Comparison of ENCODE assay signal across 20 cellular contexts in the genomic region with DNA sequence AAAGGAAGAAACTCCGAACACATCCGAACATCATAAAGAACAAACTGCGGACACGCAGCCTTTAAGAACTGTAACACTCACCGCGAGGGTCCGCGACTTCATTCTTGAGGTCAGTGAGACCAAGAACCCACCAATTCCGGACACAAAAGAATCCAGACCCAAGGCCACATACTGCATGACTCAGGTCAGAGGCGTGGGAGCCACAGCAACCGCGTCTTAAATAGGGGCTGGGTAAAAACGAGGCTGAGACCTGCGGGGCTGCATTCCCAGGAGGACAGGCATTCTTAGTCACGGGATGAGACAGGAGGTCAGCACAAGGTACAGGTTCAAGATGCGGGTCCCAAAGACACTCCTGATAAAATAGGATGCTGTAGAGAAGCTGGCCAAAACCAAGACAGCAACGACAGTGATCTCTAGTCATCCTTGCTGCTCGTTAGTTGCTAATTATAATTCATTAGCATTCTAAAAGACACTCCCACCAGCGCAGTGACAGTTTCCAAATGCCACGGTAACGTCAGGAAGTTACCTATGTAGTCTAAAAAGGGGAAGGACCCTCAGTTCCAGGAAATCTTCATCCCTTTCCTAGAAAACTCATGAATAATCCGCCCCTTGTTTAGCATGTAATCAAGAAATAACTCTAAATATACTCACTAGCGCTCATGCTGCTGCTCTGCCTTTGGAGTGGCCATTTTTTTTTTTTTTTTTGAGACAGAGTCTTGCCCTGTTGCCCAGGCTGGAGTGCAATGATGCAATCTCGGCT. TPM values are rescaled to one million over a fixed set of nuclear protein-coding genes. Genes with fewer than 3 reads are reported as not detected.
DNase-seq lines count a peak whose midpoint lies in the region; ATAC-seq, FAIRE-seq and TF ChIP-seq lines count a peak whose summit lies in the region.
"Had no signal": no experiment of that assay in that cellular context is flagged by ENCODE, and none has a peak within 500 bp of the region (broad histone marks: within the 10 kb centered on the region; RNA-seq: fewer than 3 reads in every experiment).

No MANE protein-coding gene starts in this region.

- no peak overlapping the region for H4K8ac ChIP-seq in H9 (replicated peaks; ENCODE audit: insufficient read length, low read depth, low read length)
- H4K8ac ChIP-seq in H1 (ENCODE audit: extremely low read depth, insufficient read depth, low read length) = peak overlapping the region; percentile 35; the same call in 1 of the 2 replicates

- H2BK15ac ChIP-seq in H9 (ENCODE audit: low read depth, low read length) (no peak overlapping the region), H1 (ENCODE audit: low read length) (no peak overlapping the region)

- WGBS in H9 (ENCODE audit: extremely low coverage, insufficient read length, low lambda C conversion rate) = no CpG with 5 or more reads among the region's 24 CpGs
- 87% methylated on average over 23 of the region's 24 CpGs; no CpG with 5 or more reads in 1 of the 2 experiments for WGBS in H1 (ENCODE audit: extremely low coverage in 1 of 2, insufficient coverage in 1 of 2, insufficient read length in 1 of 2, insufficient replicate concordance in 2 of 2, low coverage in 1 of 2, low lambda C conversion rate in 2 of 2, missing lambda C conversion rate in 1 of 2), 2 experiments
- WGBS in sigmoid colon, 2 donors = 87 to 88% methylated on average over 24 of the region's 24 CpGs

- H3K27me3 ChIP-seq in H9 (ENCODE audit: insufficient read depth, low read length) (no peaks in the 10 kb centered on the region), PC-3 (ENCODE audit: low read length) (no peaks in the 10 kb centered on the region), H1 (replicated peaks in 1 of 4; ENCODE audit: control insufficient read depth in 3 of 4, extremely low read depth in 1 of 4, insufficient read depth in 3 of 4, low read length in 3 of 4) (no peaks in the 10 kb centered on the region), sigmoid colon (no peaks in the 10 kb centered on the region), H7 (ENCODE audit: control insufficient read depth, insufficient read depth, low read length) (no peaks in the 10 kb centered on the region), MG63 (no peaks in the 10 kb centered on the region)
- H3K27me3 ChIP-seq: upper lobe of right lung had no signal

- H3K9me2 ChIP-seq in PC-3 (replicated peaks; ENCODE audit: low read length) = no peaks in the 10 kb centered on the region

- H3K27me3 Mint-ChIP-seq in H9 (ENCODE audit: low read depth) = no peaks in the 10 kb centered on the region; the same call in 1 of the 2 replicates
- H3K27me3 Mint-ChIP-seq: activated naive CD8-positive, alpha-beta T cell; CD4-positive, alpha-beta memory T cell had no signal

- no peak overlapping the region for H3K4ac ChIP-seq in H9 (ENCODE audit: low read depth, low read length)
- H3K4ac ChIP-seq in H1 (replicated peaks; ENCODE audit: insufficient read length, low read depth, low read length) = no peak overlapping the region

- H3K4me1 ChIP-seq in H9 (ENCODE audit: insufficient read depth, low read length) (no peaks in the 10 kb centered on the region), PC-3 (ENCODE audit: insufficient read depth, low read length) (no peaks in the 10 kb centered on the region), H1 (replicated peaks in 1 of 4; ENCODE audit: control insufficient read depth in 3 of 4, insufficient read depth in 4 of 4, low read length in 3 of 4) (peaks cover 0 to 3% (median 1%) of the 10 kb centered on the region in 4 experiments; a peak in 4 of 7 replicates), sigmoid colon (peaks cover 0 to 21% (median 15%) of the 10 kb centered on the region in 4 donors)

- no peak overlapping the region for H3K4me3 Mint-ChIP-seq in H9
- H3K4me3 Mint-ChIP-seq: activated naive CD8-positive, alpha-beta T cell; nephron progenitor cell had no signal

- H3K56ac ChIP-seq in H9 (ENCODE audit: insufficient read length, low read depth, low read length) (no peak overlapping the region), H1 (replicated peaks; ENCODE audit: insufficient read length, low read depth, low read length) (no peak overlapping the region)

- peaks cover 5 to 17% (median 11%) of the 10 kb centered on the region in 3 experiments; a peak in 6 of 7 replicates for H3K36me3 Mint-ChIP-seq in H9 (ENCODE audit: insufficient read depth in 1 of 3, low read depth in 3 of 3)
- H3K36me3 Mint-ChIP-seq: activated naive CD8-positive, alpha-beta T cell had no signal

- no peak for ATAC-seq in PC-3
- ATAC-seq: psoas muscle, upper lobe of right lung had no signal

- no peak overlapping the region for H3T11ph ChIP-seq in H9 (ENCODE audit: low read length)

- H3K79me1 ChIP-seq in H9 (ENCODE audit: insufficient read depth, low read depth, low read length, poor library complexity, severe bottlenecking) (no peaks in the 10 kb centered on the region), H1 (ENCODE audit: low read depth, low read length) (no peaks in the 10 kb centered on the region)

- TF ChIP-seq POLR2A in H1 (IDR thresholded peaks at IDR 0.05; ENCODE audit: control extremely low read depth in 1 of 2, low read depth in 2 of 2, low read length in 2 of 2) (no peak), sigmoid colon (IDR thresholded peaks at IDR 0.05) (no peak)

- no peaks in the 10 kb centered on the region for H3F3A ChIP-seq in PC-3 (ENCODE audit: low read length, unreplicated experiment)

- H2AK5ac ChIP-seq in H9 (ENCODE audit: insufficient read length, low read length) = no peak overlapping the region
- no peak overlapping the region for H2AK5ac ChIP-seq in H1 (ENCODE audit: low read depth, low read length)

- TF ChIP-seq RAD21 in H1 (IDR thresholded peaks at IDR 0.05 in 1 of 2, conservative IDR thresholded peaks at IDR 0.05 in 1 of 2; ENCODE audit: low read depth in 2 of 2, low read length in 2 of 2) = no peak

- H3K14ac ChIP-seq in H9 (ENCODE audit: insufficient read depth, low read length) (no peak overlapping the region), H1 (ENCODE audit: insufficient read length) (no peak overlapping the region)

- TF ChIP-seq EP300 in H1 (IDR thresholded peaks at IDR 0.05; ENCODE audit: borderline replicate concordance in 1 of 2, low read depth in 2 of 2, low read length in 2 of 2) = no peak
- no peak for TF ChIP-seq EP300 in sigmoid colon (IDR thresholded peaks at IDR 0.05)

- H2AFZ ChIP-seq in H9 (ENCODE audit: low read length) = no peak overlapping the region
- H2AFZ ChIP-seq in PC-3 (ENCODE audit: low read length) = no peak overlapping the region
- no peak overlapping the region for H2AFZ ChIP-seq in H1 (ENCODE audit: low read length)

- H4K91ac ChIP-seq in H9 (ENCODE audit: insufficient read length, low read depth, low read length) (no peak overlapping the region), H1 (replicated peaks; ENCODE audit: insufficient read length, low read length) (no peak overlapping the region)

- H2BK5ac ChIP-seq in H9 (ENCODE audit: insufficient read length, low read length) = no peak overlapping the region
- no peak overlapping the region for H2BK5ac ChIP-seq in H1 (ENCODE audit: low read depth, low read length)

- peak overlapping the region in 1 of 3 experiments; percentile 36; a peak in 3 of 7 replicates for H3K27ac Mint-ChIP-seq in H9
- H3K27ac Mint-ChIP-seq: activated naive CD8-positive, alpha-beta T cell; nephron progenitor cell had no signal

- no peak overlapping the region for H2BK20ac ChIP-seq in H9 (ENCODE audit: low read depth, low read length, poor library complexity, severe bottlenecking)
- no peak overlapping the region for H2BK20ac ChIP-seq in H1 (ENCODE audit: low read length)

- H3K9me3 Mint-ChIP-seq in H9 = peaks cover 0 to 3% of the 10 kb centered on the region in 2 experiments; a peak in 2 of 5 replicates
- H3K9me3 Mint-ChIP-seq: CD4-positive, alpha-beta memory T cell had no signal

- POLR2A ChIA-PET in PC-3 (lab: Charles Lee; ENCODE audit: unreplicated experiment) (no interaction called here), H1 (lab: Charles Lee; ENCODE audit: partially characterized antibody) (interaction anchor here (3.3 kb wide), 1 partner anchor 19 kb away, joined by 10 read pairs; a partner anchor contains a TSS)

- H3K23me2 ChIP-seq in H9 (ENCODE audit: insufficient read length, low read depth, low read length, poor library complexity, severe bottlenecking) = peaks cover 5% of the 10 kb centered on the region
- peaks cover 7% of the 10 kb centered on the region; the same call in 1 of the 2 replicates for H3K23me2 ChIP-seq in H1 (ENCODE audit: low read depth, low read length)

- H3K36me3 ChIP-seq in PC-3 (ENCODE audit: low read depth, low read length) (peaks cover 4% of the 10 kb centered on the region; the same call in 1 of the 2 replicates), H1 (ENCODE audit: control insufficient read depth in 2 of 4, insufficient read depth in 4 of 4, low read length in 3 of 4) (peaks cover 3 to 11% (median 3%) of the 10 kb centered on the region in 4 experiments; a peak in 4 of 8 replicates), sigmoid colon (peaks cover 0 to 19% (median 13%) of the 10 kb centered on the region in 4 donors), H7 (replicated peaks; ENCODE audit: control insufficient read depth, insufficient read depth, low read length) (no peaks in the 10 kb centered on the region; the same call in 1 of the 2 replicates), MG63 (peaks cover 3% of the 10 kb centered on the region; the same call in 1 of the 2 replicates)

- no peak for FAIRE-seq in H1 (lab: Jason Lieb, UNC)

- no peak overlapping the region for H2BK120ac ChIP-seq in H9 (ENCODE audit: low read depth, low read length, poor library complexity, severe bottlenecking)
- no peak overlapping the region for H2BK120ac ChIP-seq in H1 (replicated peaks; ENCODE audit: low read depth, low read length)

- no peak overlapping the region for H3K4me2 ChIP-seq in H9 (ENCODE audit: insufficient read depth, insufficient read length, low read length)
- no peak overlapping the region for H3K4me2 ChIP-seq in PC-3 (ENCODE audit: low read length)
- H3K4me2 ChIP-seq in H1 (ENCODE audit: insufficient read depth in 1 of 2, low read depth in 2 of 2, low read length in 2 of 2) = peak overlapping the region in 1 of 2 experiments; percentile 7; a peak in 1 of 4 replicates
- H3K4me2 ChIP-seq: KMS-11 had no signal

- no peaks in the 10 kb centered on the region for H3K79me2 ChIP-seq in H9 (ENCODE audit: insufficient read depth, low read length)
- no peaks in the 10 kb centered on the region for H3K79me2 ChIP-seq in PC-3 (ENCODE audit: low read length)
- H3K79me2 ChIP-seq in H1 (ENCODE audit: control insufficient read depth in 1 of 2, insufficient read depth in 2 of 2, low read length in 2 of 2) = no peaks in the 10 kb centered on the region

- no peak overlapping the region for H3K4me3 ChIP-seq in PC-3 (ENCODE audit: low read length)
- H3K4me3 ChIP-seq in H1 (ENCODE audit: extremely low read depth in 1 of 4, insufficient read depth in 2 of 4, low read depth in 3 of 4, low read length in 4 of 4) = no peak overlapping the region
- H3K4me3 ChIP-seq in sigmoid colon = no peak overlapping the region
- no peak overlapping the region for H3K4me3 ChIP-seq in H7 (ENCODE audit: insufficient read depth, low read depth, low read length)
- H3K4me3 ChIP-seq in MG63 = no peak overlapping the region
- H3K4me3 ChIP-seq: psoas muscle, upper lobe of right lung had no signal

- H3K9ac ChIP-seq in H9 (ENCODE audit: extremely low read depth, insufficient read length, low read length) (no peak overlapping the region), PC-3 (ENCODE audit: low read length) (no peak overlapping the region), H1 (replicated peaks in 1 of 4; ENCODE audit: extremely low read depth in 1 of 4, low read depth in 3 of 4, low read length in 3 of 4) (no peak overlapping the region)
- H3K9ac ChIP-seq: KMS-11 had no signal

- H3K27ac ChIP-seq in H9 (ENCODE audit: insufficient read length, low read depth, low read length) = no peak overlapping the region
- no peak overlapping the region for H3K27ac ChIP-seq in PC-3 (ENCODE audit: low read length)
- no peak overlapping the region for H3K27ac ChIP-seq in H1 (ENCODE audit: low read depth, low read length)
- H3K27ac ChIP-seq in sigmoid colon = no peak overlapping the region
- H3K27ac ChIP-seq: HL-60, KMS-11, psoas muscle, upper lobe of right lung had no signal

- H2BK12ac ChIP-seq in H9 (ENCODE audit: insufficient read length, low read depth, low read length) (no peak overlapping the region), H1 (ENCODE audit: low read depth, low read length) (no peak overlapping the region)

- H4K20me1 ChIP-seq in H9 (ENCODE audit: control insufficient read depth, insufficient read depth, insufficient read length) (no peaks in the 10 kb centered on the region), PC-3 (ENCODE audit: low read length) (no peaks in the 10 kb centered on the region), H1 (replicated peaks in 1 of 2; ENCODE audit: control insufficient read depth in 1 of 2, insufficient read depth in 2 of 2, low read length in 2 of 2) (peaks cover 0 to 1% of the 10 kb centered on the region in 2 experiments)

- peaks cover 6 to 7% of the 10 kb centered on the region in 2 experiments; a peak in 3 of 4 replicates for H3K4me1 Mint-ChIP-seq in H9

- no peaks in the 10 kb centered on the region for H3K9me3 ChIP-seq in H9 (ENCODE audit: control insufficient read depth, low read depth, low read length)
- H3K9me3 ChIP-seq in PC-3 (ENCODE audit: low read length) = no peaks in the 10 kb centered on the region
- H3K9me3 ChIP-seq in H1 (ENCODE audit: insufficient read depth in 2 of 2, low read depth in 1 of 2, low read length in 1 of 2) = no peaks in the 10 kb centered on the region; a peak in 1 of 4 replicates
- H3K9me3 ChIP-seq in sigmoid colon = no peaks in the 10 kb centered on the region
- H3K9me3 ChIP-seq in MG63 = no peaks in the 10 kb centered on the region
- H3K9me3 ChIP-seq: psoas muscle, upper lobe of right lung had no signal

- CTCF ChIA-PET in PC-3 (lab: Charles Lee) (no interaction called here), H1 (lab: Charles Lee; ENCODE audit: partially characterized antibody) (interaction anchor here (0.7 to 8.0 kb wide), 8 partner anchors 9 to 865 kb away, joined by 3 to 65 read pairs (median 6); no protein-coding TSS in a partner anchor)

- TF ChIP-seq CTCF in H9 (conservative IDR thresholded peaks at IDR 0.05) (no peak), PC-3 (conservative IDR thresholded peaks at IDR 0.05; ENCODE audit: low read depth, low read length) (no peak), H1 (IDR thresholded peaks at IDR 0.05; ENCODE audit: control extremely low read depth in 1 of 3, insufficient read depth in 1 of 3, low read depth in 1 of 3, low read length in 3 of 3) (no peak), sigmoid colon (IDR thresholded peaks at IDR 0.05) (no peak)

- H3K18ac ChIP-seq in H9 (ENCODE audit: insufficient read length, low read depth, low read length) (no peak overlapping the region), H1 (ENCODE audit: extremely low read depth, low read length) (no peak overlapping the region)

- intact Hi-C loops in PC-3 (cut with micrococcal nuclease) = no loop called here
- intact Hi-C loops in sigmoid colon (cut with DNase I) = no loop called here

- H4K5ac ChIP-seq in H9 (ENCODE audit: insufficient read length, low read depth, low read length) = no peak overlapping the region
- H4K5ac ChIP-seq in H1 (ENCODE audit: insufficient read length, low read depth, low read length) = no peak overlapping the region

- H3K23ac ChIP-seq in H9 (ENCODE audit: insufficient read length, low read depth, low read length) (no peak overlapping the region), H1 (ENCODE audit: insufficient read length) (no peak overlapping the region)

- BruUV-seq in PC-3 (replicated peaks; lab: Mats Ljungman, UMichigan) = TSS peak; percentile 19

- peak; percentile 73 for DNase-seq in H9
- DNase-seq in PC-3 = peak; percentile 35
- no peak for DNase-seq in H1 (ENCODE audit: low read depth in 1 of 2, low spot score in 2 of 2)
- peak; percentile 64 for DNase-seq in sigmoid colon
- no peak for DNase-seq in NCI-H1105 (lab: John Stamatoyannopoulos, UW)
- DNase-seq in H7 = no peak
- DNase-seq in MG63 = no peak
- no peak for DNase-seq in activated T-cell treated with anti-CD3 and anti-CD28 coated beads, Interleukin-2, amount 50 U/mL, for 48 hours
- DNase-seq: activated CD4-positive, alpha-beta T cell treated with anti-CD3 and anti-CD28 coated beads, Interleukin-2, amount 50 U/mL, for 4 hours; activated T-cell treated with anti-CD3 and anti-CD28 coated beads, Interleukin-2, amount 50 U/mL, for 1 hour; CD4-positive, alpha-beta memory T cell; NCI-H187; NCI-H510A treated with DMSO at 0.1 percent for 48 hours; nephron progenitor cell; stimulated activated naive CD4-positive, alpha-beta T cell; upper lobe of right lung had no signal

RNA-seq across cellular contexts. Expression of a gene that starts 19.3 kb away (rescaled TPM):
- total RNA-seq in H9 (2021) (38.3 and 39.2 TPM in 2 replicates), PC-3 (2014; rRNA removed) (36.6 and 59.3 TPM in 2 replicates), sigmoid colon (10 to 100 TPM; 17.1 to 24.6 (median 19.8) TPM)
- total RNA-seq in H1 (2021; fragmentation: NEBNext Ultra II Directional; extraction: Animal tissue kit (Norgen Biotek cat#: 25700)) = 21.9 and 24.7 TPM in 2 replicates
- polyA plus RNA-seq in H1 (2011; rRNA removed) (24.0 and 34.3 TPM in 2 replicates), sigmoid colon (10 to 100 TPM; 16.8 to 66.0 (median 20.3) TPM)
- 22.3 TPM for polyA plus RNA-seq in H1 (2011; cell fraction: cytosol; rRNA removed)
- 104 TPM for polyA plus RNA-seq in H1 (2011; cell fraction: nucleus; rRNA removed)
- polyA plus RNA-seq in H1 (2012, experiment 1 of 2) = 16.2 to 22.9 TPM (median 21.4 TPM) in 4 replicates
- polyA plus RNA-seq in H1 (2012, experiment 2 of 2) = 21.4 TPM
- polyA plus RNA-seq in H1 (2013, experiment 1 of 2) = 12.8 TPM
- 11.1 TPM for polyA plus RNA-seq in H1 (2013, experiment 2 of 2)
- polyA minus RNA-seq in H1 (2011; rRNA and poly(A)+ RNA removed) = 6.7 and 7.7 TPM in 2 replicates
- polyA minus RNA-seq in H1 (2011; cell fraction: cytosol; rRNA and poly(A)+ RNA removed) = 13.6 TPM
- polyA minus RNA-seq in H1 (2011; cell fraction: nucleus; rRNA and poly(A)+ RNA removed) = 32.2 TPM
- total RNA-seq in H7 (2014; rRNA removed; shearing (Covaris generic)) = 22.4 and 25.6 TPM in 2 replicates
- total RNA-seq in MG63 (2014; rRNA removed; shearing (Covaris generic); ENCODE audit: low replicate concordance) = 23.0 and 38.2 TPM in 2 replicates

Comparison
In these comparisons a context has a peak if more than half of its experiments do, and no peak if none do; other contexts are left out.
1. DNase-seq: peak in H9 (single experiment), PC-3 (single experiment) and sigmoid colon (single experiment); none in H1 (0 of 2), NCI-H1105 (single experiment), H7 (single experiment), MG63 (single experiment) and activated T-cell treated with anti-CD3 and anti-CD28 coated beads, Interleukin-2, amount 50 U/mL, for 48 hours (0 of 2).